ENCODE assay signal across 14 cellular contexts in genomic region chr6:35585688-35586087, GRCh38.
DNase-seq lines count a peak whose midpoint lies in the region; ATAC-seq and TF ChIP-seq lines count a peak whose summit lies in the region.
"Had no signal": no experiment of that assay in that cellular context is flagged by ENCODE, and none has a peak within 500 bp of the region (broad histone marks: within the 10 kb centered on the region; RNA-seq: fewer than 3 reads in every experiment).

No MANE protein-coding gene starts in this region.

- no peak for TF ChIP-seq POLR2A in heart left ventricle (IDR thresholded peaks at IDR 0.05)
- TF ChIP-seq POLR2A in sigmoid colon (IDR thresholded peaks at IDR 0.05) = no peak

- CTCF ChIA-PET in HEK293T (lab: Yijun Ruan, JAX) = interaction anchor here (3.1 kb wide), 1 partner anchor 151 kb away, joined by 26 read pairs; the partner anchor contains the start of gene ARMC12

- DNase-seq in left ventricle myocardium inferior = no peak
- no peak for DNase-seq in heart left ventricle
- DNase-seq in ascending aorta (ENCODE audit: low spot score in 2 of 2) = no peak
- DNase-seq in sigmoid colon = no peak
- no peak for DNase-seq in HEK293T (ENCODE audit: extremely low spot score)
- DNase-seq in pons (ENCODE audit: low spot score) = no peak
- no peak for DNase-seq in NCI-H774 (lab: John Stamatoyannopoulos, UW)
- DNase-seq: BE2C, left cardiac atrium, T-helper 9 cell had no signal

- no peak for TF ChIP-seq EP300 in sigmoid colon (IDR thresholded peaks at IDR 0.05)

- no peaks in the 10 kb centered on the region for H3K27me3 ChIP-seq in left ventricle myocardium inferior (ENCODE audit: low read depth)
- no peaks in the 10 kb centered on the region for H3K27me3 ChIP-seq in heart left ventricle
- no peaks in the 10 kb centered on the region for H3K27me3 ChIP-seq in ascending aorta
- no peaks in the 10 kb centered on the region for H3K27me3 ChIP-seq in sigmoid colon
- H3K27me3 ChIP-seq: BE2C, hepatocyte had no signal

- H3K27ac ChIP-seq in left ventricle myocardium inferior (replicated peaks) (peak overlapping the region; percentile 72), heart left ventricle (peak overlapping the region in 3 of 12 donors; percentile 16 to 92 (median 89)), ascending aorta (peak overlapping the region; percentile 62 to 74), sigmoid colon (peak overlapping the region; percentile 57 to 94 (median 77))
- H3K27ac ChIP-seq: epithelial cell of prostate, hepatocyte, RWPE1 had no signal

- WGBS in heart left ventricle, 4 donors = 77 to 89% (median 80%) methylated on average over 1 of the region's 1 CpG
- 78 to 83% methylated on average over 1 of the region's 1 CpG for WGBS in sigmoid colon, 2 donors

- H3K9me3 ChIP-seq in left ventricle myocardium inferior (replicated peaks) = no peaks in the 10 kb centered on the region
- no peaks in the 10 kb centered on the region for H3K9me3 ChIP-seq in heart left ventricle
- no peaks in the 10 kb centered on the region for H3K9me3 ChIP-seq in ascending aorta
- H3K9me3 ChIP-seq in sigmoid colon = no peaks in the 10 kb centered on the region
- H3K9me3 ChIP-seq: BE2C had no signal

- no peak for TF ChIP-seq CTCF in left ventricle myocardium inferior (IDR thresholded peaks at IDR 0.05; ENCODE audit: borderline replicate concordance)
- no peak for TF ChIP-seq CTCF in heart left ventricle (IDR thresholded peaks at IDR 0.05)
- TF ChIP-seq CTCF in ascending aorta (IDR thresholded peaks at IDR 0.05) = no peak
- no peak for TF ChIP-seq CTCF in sigmoid colon (IDR thresholded peaks at IDR 0.05)

- intact Hi-C loops in left ventricle myocardium inferior (cut with micrococcal nuclease) = no loop called here
- intact Hi-C loops in heart left ventricle (cut with DNase I) = loop anchor here in 6 of 10 donors (1.0 to 10.0 kb wide), 6 partner anchors 17 to 151 kb away; partner anchors contain the start of genes FKBP5 (in 4 of the 6) and ARMC12 (in 1 of the 6)
- intact Hi-C loops in ascending aorta (cut with DNase I) = loop anchor here (2.0 kb wide), 1 partner anchor 17 kb away; no protein-coding TSS in a partner anchor
- intact Hi-C loops in sigmoid colon (cut with DNase I) = loop anchor here (2.0 kb wide), 2 partner anchors 17 to 63 kb away; no protein-coding TSS in a partner anchor

- H3K4me3 ChIP-seq in left ventricle myocardium inferior (no peak overlapping the region), heart left ventricle (no peak overlapping the region), ascending aorta (no peak overlapping the region), sigmoid colon (no peak overlapping the region)
- H3K4me3 ChIP-seq: hepatocyte had no signal

- peaks cover 76% of the 10 kb centered on the region for H3K36me3 ChIP-seq in left ventricle myocardium inferior
- peaks cover 0 to 84% (median 17%) of the 10 kb centered on the region in 9 donors for H3K36me3 ChIP-seq in heart left ventricle
- H3K36me3 ChIP-seq in ascending aorta = peaks cover 35 to 77% of the 10 kb centered on the region in 2 donors
- H3K36me3 ChIP-seq in sigmoid colon = peaks cover 8 to 83% (median 44%) of the 10 kb centered on the region in 4 donors

- POLR2A ChIA-PET in HEK293T (lab: Yijun Ruan, JAX) = interaction anchor here (1.0 kb wide), 1 partner anchor 146 kb away, joined by 3 read pairs; no protein-coding TSS in a partner anchor

- ATAC-seq in heart left ventricle (no peak), HG03025 (IDR thresholded peaks at IDR 0.05; ENCODE audit: low FRiP score, unreplicated experiment) (no peak)
- ATAC-seq: left cardiac atrium had no signal

- H3K4me1 ChIP-seq in left ventricle myocardium inferior (peaks cover 73% of the 10 kb centered on the region), heart left ventricle (peaks cover 9 to 78% (median 24%) of the 10 kb centered on the region in 12 donors), ascending aorta (peaks cover 21 to 65% of the 10 kb centered on the region in 2 donors), sigmoid colon (peaks cover 0 to 73% (median 59%) of the 10 kb centered on the region in 4 donors)

TF ChIP-seq in HEK293T, 16 proteins besides CTCF, POLR2A, EP300 and RAD21:
- TF ChIP-seq LEF1 (IDR thresholded peaks at IDR 0.05; ENCODE audit: borderline replicate concordance) = no peak
- no peak for TF ChIP-seq HDGF (IDR thresholded peaks at IDR 0.05; ENCODE audit: borderline replicate concordance)
- no peak for TF ChIP-seq L3MBTL2 (conservative IDR thresholded peaks at IDR 0.05)
- no peak for TF ChIP-seq ARNT (IDR thresholded peaks at IDR 0.05)
- TF ChIP-seq PKNOX1 (IDR thresholded peaks at IDR 0.05) = no peak
